ENCODE assay signal across 22 cellular contexts in the genomic region with DNA sequence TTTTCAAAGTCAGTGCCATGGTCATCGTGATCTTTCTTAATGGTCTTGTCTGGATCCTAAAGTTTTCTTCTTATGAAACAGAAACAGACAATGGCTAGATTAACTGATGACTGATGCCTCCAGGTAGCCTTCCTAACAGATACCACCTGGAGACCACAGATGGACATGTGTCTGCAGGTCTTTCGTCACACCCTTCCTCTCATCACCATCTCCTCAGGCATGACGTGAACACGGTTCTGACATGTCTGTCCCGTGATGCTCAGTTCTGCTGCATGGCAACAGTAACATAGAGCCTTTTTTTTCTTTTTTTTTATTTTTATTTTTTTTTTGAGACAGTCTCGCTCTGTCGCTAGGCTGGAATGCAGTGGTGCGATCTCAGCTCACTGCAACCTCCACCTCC. TPM values are rescaled to one million over a fixed set of nuclear protein-coding genes. Genes with fewer than 3 reads are reported as not detected.
A peak's percentile ranks its signal among the peaks of the same experiment; 100 is the strongest.
DNase-seq lines count a peak whose midpoint lies in the region; ATAC-seq, FAIRE-seq and TF ChIP-seq lines count a peak whose summit lies in the region.
"Had no signal": no experiment of that assay in that cellular context is flagged by ENCODE, and none has a peak within 500 bp of the region (broad histone marks: within the 10 kb centered on the region; RNA-seq: fewer than 3 reads in every experiment).

No MANE protein-coding gene starts in this region.

- POLR2A ChIA-PET in HepG2 (lab: Yijun Ruan, JAX) = no interaction called here
- POLR2A ChIA-PET in CD4-positive, alpha-beta T cell (lab: Charles Lee) = no interaction called here

- peaks cover 44% of the 10 kb centered on the region for H3K27me3 Mint-ChIP-seq in CD4-positive, alpha-beta T cell

- H3K79me2 ChIP-seq in HepG2 (ENCODE audit: insufficient read depth, low read length) = no peaks in the 10 kb centered on the region

- H3K36me3 ChIP-seq in HepG2 (replicated peaks in 1 of 2; ENCODE audit: control insufficient read depth in 1 of 2, insufficient read depth in 2 of 2, low read length in 2 of 2) = no peaks in the 10 kb centered on the region
- H3K36me3 ChIP-seq in right lobe of liver = no peaks in the 10 kb centered on the region
- H3K36me3 ChIP-seq in bronchial epithelial cell (ENCODE audit: control insufficient read depth, insufficient read depth, low read length) = no peaks in the 10 kb centered on the region
- H3K36me3 ChIP-seq: BLaER1 had no signal

- TF ChIP-seq RAD21 in HepG2 (CRISPR knock-in tag; IDR thresholded peaks at IDR 0.05) = no peak

- BruUV-seq in HepG2 (replicated peaks; lab: Mats Ljungman, UMichigan) = no TSS peak

- H3K4me1 Mint-ChIP-seq in CD4-positive, alpha-beta T cell (ENCODE audit: low read depth) = no peaks in the 10 kb centered on the region
- H3K4me1 Mint-ChIP-seq: CD8-positive, alpha-beta memory T cell; GM23338 had no signal

- H3K4me1 ChIP-seq in HepG2 (ENCODE audit: insufficient read depth, low read length) (peaks cover 10% of the 10 kb centered on the region; the same call in 1 of the 2 replicates), right lobe of liver (no peaks in the 10 kb centered on the region)
- H3K4me1 ChIP-seq: A549, BLaER1 had no signal

- H3K9me3 ChIP-seq in HepG2 (ENCODE audit: low read length) = no peaks in the 10 kb centered on the region
- no peaks in the 10 kb centered on the region for H3K9me3 ChIP-seq in right lobe of liver
- no peaks in the 10 kb centered on the region for H3K9me3 ChIP-seq in CD4-positive, alpha-beta T cell (ENCODE audit: control insufficient read depth, low read length)
- H3K9me3 ChIP-seq: A549, BLaER1 had no signal

- no peak overlapping the region for H2AFZ ChIP-seq in HepG2 (ENCODE audit: low read length)
- H2AFZ ChIP-seq: GM23338 had no signal

- no peak for ATAC-seq in HepG2
- no peak for ATAC-seq in right lobe of liver
- ATAC-seq in CD4-positive, alpha-beta T cell (ENCODE audit: poor library complexity) = no peak
- ATAC-seq: A549, GM23338, HCT116 had no signal

- TF ChIP-seq EP300 in HepG2 (IDR thresholded peaks at IDR 0.05; ENCODE audit: low read depth in 2 of 2, low read length in 2 of 2) (no peak), HepG2 (CRISPR knock-in tag; IDR thresholded peaks at IDR 0.05; ENCODE audit: borderline replicate concordance) (no peak)

- TF ChIP-seq POLR2A in HepG2 (IDR thresholded peaks at IDR 0.05; ENCODE audit: insufficient read depth in 1 of 2, low read depth in 2 of 2, low read length in 2 of 2) = no peak
- TF ChIP-seq POLR2A in right lobe of liver (IDR thresholded peaks at IDR 0.05) = no peak

- H3K4me3 Mint-ChIP-seq in CD4-positive, alpha-beta T cell = no peak overlapping the region
- H3K4me3 Mint-ChIP-seq: CD8-positive, alpha-beta memory T cell; GM23338 had no signal

- 61% methylated on average over 8 of the region's 8 CpGs for WGBS in HepG2 (ENCODE audit: low lambda C conversion rate)
- 75% methylated on average over 5 of the region's 8 CpGs for WGBS in right lobe of liver (ENCODE audit: insufficient coverage, low coverage, low lambda C conversion rate, missing lambda C conversion rate)

- in situ Hi-C loops in HepG2 (cut with HindIII; ENCODE audit: extremely low pct_ligation_motif_present, low pct_unique_long_range_greater_than_20kb) = no loop called here

- no peaks in the 10 kb centered on the region for H4K20me1 ChIP-seq in HepG2 (ENCODE audit: insufficient read depth, low read length)
- H4K20me1 ChIP-seq: BLaER1 had no signal

- no peaks in the 10 kb centered on the region for H3K36me3 Mint-ChIP-seq in CD4-positive, alpha-beta T cell (ENCODE audit: low read depth)
- H3K36me3 Mint-ChIP-seq: CD14-positive monocyte had no signal

- H3K27ac ChIP-seq in HepG2 (ENCODE audit: extremely low read length, insufficient read depth, low read length) (no peak overlapping the region), right lobe of liver (no peak overlapping the region)
- H3K27ac ChIP-seq in CD4-positive, alpha-beta T cell (ENCODE audit: low read depth, low read length) = no peak overlapping the region
- H3K27ac ChIP-seq: 22Rv1, A549, BLaER1 had no signal

- no peak for DNase-seq in HepG2 (ENCODE audit: low spot score)
- DNase-seq in right lobe of liver = no peak
- DNase-seq in bronchial epithelial cell (ENCODE audit: low read depth) = peak; percentile 25
- DNase-seq in kidney tubule cell (ENCODE audit: low spot score) = peak; percentile 41
- no peak for DNase-seq in HTR-8/SVneo (ENCODE audit: insufficient read length, low spot score)
- DNase-seq in NCI-H1105 treated with DMSO at 0.1 percent for 48 hours (lab: John Stamatoyannopoulos, UW) = no peak
- DNase-seq in CD4-positive, alpha-beta T cell = no peak
- DNase-seq: CD8-positive, alpha-beta memory T cell; COR-L47; DMS 273 treated with DMSO at 0.1 percent for 48 hours; DMS53; DND-41; EL had no signal

- CTCF ChIA-PET in HepG2 (lab: Yijun Ruan, JAX; ENCODE audit: low intra/inter-chr PET ratio, low total read pairs) = no interaction called here
- CTCF ChIA-PET in CD4-positive, alpha-beta T cell (lab: Charles Lee) = no interaction called here

- no peak overlapping the region for H3K4me2 ChIP-seq in HepG2 (ENCODE audit: low read depth, low read length)
- H3K4me2 ChIP-seq: A549, BLaER1, GM23338 had no signal

- TF ChIP-seq CTCF in HepG2 (CRISPR knock-in tag; IDR thresholded peaks at IDR 0.05) (no peak), right lobe of liver (IDR thresholded peaks at IDR 0.05) (no peak), bronchial epithelial cell (IDR thresholded peaks at IDR 0.05; ENCODE audit: insufficient read depth, low read length, severe bottlenecking) (no peak)
- TF ChIP-seq CTCF in CD4-positive, alpha-beta T cell (IDR thresholded peaks at IDR 0.05) = no peak

- FAIRE-seq in HepG2 (lab: Jason Lieb, UNC) = no peak
- FAIRE-seq in bronchial epithelial cell (lab: Jason Lieb, UNC) = no peak
- no peak for FAIRE-seq in HTR-8/SVneo (lab: Jason Lieb, UNC)
- FAIRE-seq: A549, GM12891, GM19239, H54 had no signal

- H3K4me3 ChIP-seq in HepG2 (replicated peaks in 1 of 3; ENCODE audit: insufficient read depth in 1 of 3, low read depth in 2 of 3, low read length in 3 of 3) (no peak overlapping the region), right lobe of liver (no peak overlapping the region), bronchial epithelial cell (ENCODE audit: low read depth, low read length) (no peak overlapping the region)
- H3K4me3 ChIP-seq: A549, BLaER1, GM23338 had no signal

- no peak overlapping the region for H3K9ac ChIP-seq in HepG2 (ENCODE audit: insufficient read depth, low read depth, low read length)
- H3K9ac ChIP-seq: BLaER1 had no signal

- no peaks in the 10 kb centered on the region for H3K9me3 Mint-ChIP-seq in CD4-positive, alpha-beta T cell
- H3K9me3 Mint-ChIP-seq: CD8-positive, alpha-beta memory T cell had no signal

- H3K27ac Mint-ChIP-seq in CD4-positive, alpha-beta T cell = no peak overlapping the region
- H3K27ac Mint-ChIP-seq: CD8-positive, alpha-beta memory T cell; GM23338 had no signal

- intact Hi-C loops in HepG2 (cut with micrococcal nuclease; ENCODE audit: unreplicated experiment) (no loop called here), right lobe of liver (cut with DNase I) (loop anchor here in 1 of 2 donors (10.0 kb wide), 1 partner anchor 91 kb away; no protein-coding TSS in a partner anchor)
- intact Hi-C loops in CD4-positive, alpha-beta T cell (cut with DNase I, micrococcal nuclease) = no loop called here

- H3K27me3 ChIP-seq in HepG2 (ENCODE audit: control insufficient read depth in 1 of 2, insufficient read depth in 2 of 2, low read length in 2 of 2) (peaks cover 2 to 22% of the 10 kb centered on the region in 2 experiments; a peak in 4 of 5 replicates), right lobe of liver (no peaks in the 10 kb centered on the region), bronchial epithelial cell (ENCODE audit: control insufficient read depth, insufficient read depth, low read length) (no peaks in the 10 kb centered on the region)
- H3K27me3 ChIP-seq in CD4-positive, alpha-beta T cell (ENCODE audit: control insufficient read depth, insufficient read depth, low read length) = peaks cover 4% of the 10 kb centered on the region
- H3K27me3 ChIP-seq: BLaER1 had no signal

RNA-seq across cellular contexts. Expression of gene LAMP1, which starts 13.1 kb away (rescaled TPM):
- total RNA-seq in HepG2 (2016; rRNA removed; fragmentation: Illumina TruSeq; extraction: Trizol) (33.2 and 112 TPM in 2 replicates), right lobe of liver (100 to 1,000 TPM; 154 to 233 (median 197) TPM), bronchial epithelial cell (267 and 286 TPM in 2 replicates)
- total RNA-seq in HepG2 (2016; cell fraction: cytosol; rRNA removed; fragmentation: Illumina TruSeq; extraction: Trizol; ENCODE audit: low read depth) = 10.9 and 12.4 TPM in 2 replicates
- 28.0 and 117 TPM in 2 replicates for total RNA-seq in HepG2 (2016; cell fraction: insoluble cytoplasmic fraction; rRNA removed; fragmentation: Illumina TruSeq; extraction: Trizol)
- total RNA-seq in HepG2 (2016; cell fraction: membrane; rRNA removed; fragmentation: Illumina TruSeq; extraction: Trizol) = 16.4 and 16.7 TPM in 2 replicates
- total RNA-seq in HepG2 (2016; cell fraction: nucleus; rRNA removed; fragmentation: Illumina TruSeq; extraction: Trizol) = 71.7 and 83.9 TPM in 2 replicates
- 103 TPM in 2 replicates for polyA plus RNA-seq in HepG2 (2011; rRNA removed)
- polyA plus RNA-seq in HepG2 (2011; cell fraction: cytosol; rRNA removed) = 54.8 and 61.5 TPM in 2 replicates
- polyA plus RNA-seq in HepG2 (2011; cell fraction: nucleus; rRNA removed) = 64.5 and 68.1 TPM in 2 replicates
- 94.8 and 95.4 TPM in 2 replicates for polyA plus RNA-seq in HepG2 (2012)
- 8.2 and 8.9 TPM in 2 replicates for polyA plus RNA-seq in HepG2 (2016; cell fraction: cytosol; fragmentation: Illumina TruSeq; extraction: Trizol; ENCODE audit: low read depth)
- 42.2 and 53.5 TPM in 2 replicates for polyA plus RNA-seq in HepG2 (2016; cell fraction: insoluble cytoplasmic fraction; fragmentation: Illumina TruSeq; extraction: Trizol; ENCODE audit: low read depth)
- 14.6 and 17.0 TPM in 2 replicates for polyA plus RNA-seq in HepG2 (2016; cell fraction: membrane; fragmentation: Illumina TruSeq; extraction: Trizol; ENCODE audit: low read depth)
- polyA plus RNA-seq in HepG2 (2016; cell fraction: nucleus; fragmentation: Illumina TruSeq; extraction: Trizol; ENCODE audit: insufficient read depth, low read depth) = 165 and 182 TPM in 2 replicates
- polyA minus RNA-seq in HepG2 (2011; rRNA and poly(A)+ RNA removed; ENCODE audit: low replicate concordance) = 78.2 and 92.0 TPM in 2 replicates
- 54.9 and 61.7 TPM in 2 replicates for polyA minus RNA-seq in HepG2 (2011; cell fraction: cytosol; rRNA and poly(A)+ RNA removed)
- 25.2 and 25.9 TPM in 2 replicates for polyA minus RNA-seq in HepG2 (2011; cell fraction: nucleus; rRNA and poly(A)+ RNA removed)
- total RNA-seq in CD4-positive, alpha-beta T cell = 10 to 100 TPM; 72.2 to 80.7 TPM

Comparison
In these comparisons a context has a peak if more than half of its experiments do, and no peak if none do; other contexts are left out.
1. DNase-seq: peak in bronchial epithelial cell (single experiment) and kidney tubule cell (single experiment); none in HepG2 (single experiment), right lobe of liver (0 of 3), HTR-8/SVneo (single experiment), NCI-H1105 treated with DMSO at 0.1 percent for 48 hours (single experiment) and CD4-positive, alpha-beta T cell (0 of 10).